9 cellular contexts compared by ENCODE assay signal in genomic region chr1:183480971-183481431, GRCh38. TPM values are rescaled to one million over a fixed set of nuclear protein-coding genes. Genes with fewer than 3 reads are reported as not detected.
DNase-seq lines count a peak whose midpoint lies in the region; ATAC-seq and TF ChIP-seq lines count a peak whose summit lies in the region.
"Had no signal": no experiment of that assay in that cellular context is flagged by ENCODE, and none has a peak within 500 bp of the region (broad histone marks: within the 10 kb centered on the region; RNA-seq: fewer than 3 reads in every experiment).

No MANE protein-coding gene starts in this region.

- H3F3A ChIP-seq in GM23248 (ENCODE audit: insufficient read depth): peaks cover 37% of the 10 kb centered on the region

- POLR2A ChIA-PET in GM10248 (lab: Yijun Ruan, JAX): no interaction called here

- WGBS in GM23248 (ENCODE audit: low coverage in 1 of 2, low lambda C conversion rate in 2 of 2, missing lambda C conversion rate in 2 of 2), 2 experiments: 89 to 90% methylated on average over 1 of the region's 1 CpG
- 53 to 68% methylated on average over 1 of the region's 1 CpG for WGBS in upper lobe of left lung, 2 donors

- TF ChIP-seq CTCF in left lung (IDR thresholded peaks at IDR 0.05): no peak
- TF ChIP-seq CTCF in upper lobe of left lung (IDR thresholded peaks at IDR 0.05): no peak
- TF ChIP-seq CTCF in GM10248 (IDR thresholded peaks at IDR 0.05; ENCODE audit: control extremely low read depth, extremely low read depth, low read depth, missing control alignments): no peak

- H3K79me2 ChIP-seq in GM23248 (ENCODE audit: insufficient read depth): peaks cover 100% of the 10 kb centered on the region

- peak overlapping the region; percentile 56 for H3K4me2 ChIP-seq in GM23248 (ENCODE audit: unreplicated experiment)

- TF ChIP-seq POLR2A in upper lobe of left lung (IDR thresholded peaks at IDR 0.05): no peak

- H3K27ac ChIP-seq in GM23248: peak overlapping the region; percentile 28
- peak overlapping the region in 1 of 2 donors; percentile 59 for H3K27ac ChIP-seq in left lung
- H3K27ac ChIP-seq in upper lobe of left lung: peak overlapping the region in 1 of 4 donors; percentile 29
- H3K27ac ChIP-seq: HL-60 had no signal

- H3K27me3 ChIP-seq in GM23248 (replicated peaks; ENCODE audit: insufficient read depth) (no peaks in the 10 kb centered on the region), left lung (no peaks in the 10 kb centered on the region), upper lobe of left lung (no peaks in the 10 kb centered on the region)

- in situ Hi-C loops in GM23248 (cut with MboI): no loop called here

- no peak overlapping the region for H2AFZ ChIP-seq in GM23248

- no peaks in the 10 kb centered on the region for H3K36me3 ChIP-seq in GM23248 (ENCODE audit: low read depth)
- no peaks in the 10 kb centered on the region for H3K36me3 ChIP-seq in left lung
- no peaks in the 10 kb centered on the region for H3K36me3 ChIP-seq in upper lobe of left lung

- no peak overlapping the region for H3K9ac ChIP-seq in GM23248

- peaks cover 19% of the 10 kb centered on the region for H3K4me1 ChIP-seq in GM23248 (ENCODE audit: insufficient read depth)
- H3K4me1 ChIP-seq in left lung: peaks cover 19 to 76% of the 10 kb centered on the region in 2 donors
- peaks cover 24 to 41% (median 39%) of the 10 kb centered on the region in 4 donors for H3K4me1 ChIP-seq in upper lobe of left lung

- no peak overlapping the region for H3K4me3 ChIP-seq in GM23248
- no peak overlapping the region for H3K4me3 ChIP-seq in left lung
- H3K4me3 ChIP-seq in upper lobe of left lung: no peak overlapping the region

- peaks cover 25% of the 10 kb centered on the region; the same call in 1 of the 2 replicates for H4K20me1 ChIP-seq in GM23248 (ENCODE audit: insufficient read depth)

- TF ChIP-seq EP300 in upper lobe of left lung (IDR thresholded peaks at IDR 0.05): no peak

- DNase-seq in GM23248 (peak; percentile 37), NCI-H226 (peak; percentile 28), left lung (no peak), H4 (ENCODE audit: low spot score) (no peak), upper lobe of left lung (no peak), GM10248 (ENCODE audit: extremely low spot score) (no peak)
- no peak for DNase-seq in stimulated activated CD8-positive, alpha-beta memory T cell treated with anti-CD3 and anti-CD28 coated beads, Interleukin-4, amount 100 ng/mL, for 48 hours

- ATAC-seq in GM18517 (IDR thresholded peaks at IDR 0.05; ENCODE audit: unreplicated experiment) (peak; percentile 59), left lung (peak; percentile 34), upper lobe of left lung (ENCODE audit: low FRiP score in 2 of 2) (no peak)

- H3K9me2 ChIP-seq in GM23248 (ENCODE audit: insufficient read depth): no peaks in the 10 kb centered on the region

- CTCF ChIA-PET in GM10248 (lab: Yijun Ruan, JAX): interaction anchor here (1.0 to 1.3 kb wide), 2 partner anchors 10 to 15 kb away, joined by 3 read pairs; no protein-coding TSS in a partner anchor

- no peaks in the 10 kb centered on the region for H3K9me3 ChIP-seq in GM23248 (ENCODE audit: low read depth)
- H3K9me3 ChIP-seq in left lung: no peaks in the 10 kb centered on the region
- H3K9me3 ChIP-seq in upper lobe of left lung: no peaks in the 10 kb centered on the region

- intact Hi-C loops in left lung (cut with DNase I): no loop called here

RNA-seq across cellular contexts. Expression of gene SMG7, which starts 8.7 kb away (rescaled TPM):
- 16.2 and 18.7 TPM in 2 replicates for total RNA-seq in GM23248 (2014; rRNA removed; shearing (Covaris generic))
- polyA plus RNA-seq in GM23248 (2016; fragmentation: Nextera tagmentation; extraction: Ambion mirVana): 28.2 and 32.8 TPM in 2 replicates
- total RNA-seq in left lung: 10 to 100 TPM; 49.6 to 65.5 TPM
- 19.5 and 30.5 TPM in 2 replicates for total RNA-seq in H4 (2014; rRNA removed; shearing (Covaris generic))
- 10 to 100 TPM; 35.6 to 62.4 (median 50.5) TPM for total RNA-seq in upper lobe of left lung

Comparison
In these comparisons a context has a peak if more than half of its experiments do, and no peak if none do; other contexts are left out.
1. ATAC-seq: peak in GM18517 (single experiment) and left lung (single experiment); none in upper lobe of left lung (0 of 2).
2. DNase-seq: peak in GM23248 (single experiment) and NCI-H226 (single experiment); none in left lung (0 of 2), H4 (single experiment), upper lobe of left lung (0 of 2), stimulated activated CD8-positive, alpha-beta memory T cell treated with anti-CD3 and anti-CD28 coated beads, Interleukin-4, amount 100 ng/mL, for 48 hours (single experiment) and GM10248 (single experiment).